1 cellular context compared by ENCODE assay signal in genomic region chr2:127704641-127705243, GRCh38.
TF ChIP-seq lines count a peak whose summit lies in the region.

No MANE protein-coding gene starts in this region.

TF ChIP-seq in IMR-90, 13 proteins besides CTCF, POLR2A, EP300 and RAD21:
- peak; percentile 29; the same call in 1 of the 2 replicates for TF ChIP-seq CEBPB (IDR thresholded peaks at IDR 0.05; ENCODE audit: low read depth, low read length)
- TF ChIP-seq FOS (IDR thresholded peaks at IDR 0.05; ENCODE audit: low read depth, low read length), result no peak
- TF ChIP-seq NFE2L2 (IDR thresholded peaks at IDR 0.05; ENCODE audit: low read depth, low read length), result no peak
